ENCODE assay signal across 9 cellular contexts in the genomic region with DNA sequence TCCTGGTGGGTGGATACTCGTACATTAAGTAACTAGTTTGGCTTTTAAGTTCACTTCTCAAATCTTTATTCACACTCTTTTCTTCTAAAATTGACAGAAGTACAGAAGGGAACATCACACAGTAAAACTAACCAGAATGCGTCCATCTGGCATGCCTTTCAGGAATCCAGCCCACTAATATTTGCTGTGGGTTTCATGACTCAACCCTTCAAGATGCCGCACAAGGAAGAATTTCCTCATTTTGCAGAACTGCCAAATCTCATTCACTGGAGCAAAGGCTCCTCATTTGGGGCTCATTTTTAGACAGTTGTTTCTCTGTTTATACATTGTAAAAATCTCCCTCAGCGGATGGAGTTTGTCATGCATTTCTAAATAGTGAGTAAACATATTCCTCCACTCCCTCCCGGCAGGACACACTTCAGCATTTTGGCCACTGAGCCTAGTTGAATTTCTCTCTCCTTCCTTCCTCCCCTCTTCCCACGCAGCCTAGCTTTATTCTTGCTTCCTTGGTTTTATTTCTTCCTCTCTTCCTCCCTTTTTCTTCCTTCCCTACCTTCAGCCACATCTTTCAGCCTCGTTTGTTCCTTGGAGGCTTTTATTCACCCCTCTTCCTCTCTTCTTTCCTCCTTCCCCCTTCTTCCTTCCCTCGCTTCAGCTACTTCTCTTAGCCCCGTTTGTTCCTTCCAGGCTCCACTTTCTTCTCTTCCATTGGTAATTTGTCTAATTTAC.
DNase-seq lines count a peak whose midpoint lies in the region; ATAC-seq and TF ChIP-seq lines count a peak whose summit lies in the region.
"Had no signal": no experiment of that assay in that cellular context is flagged by ENCODE, and none has a peak within 500 bp of the region (broad histone marks: within the 10 kb centered on the region; RNA-seq: fewer than 3 reads in every experiment).

No MANE protein-coding gene starts in this region.

- no peak overlapping the region for H3K9ac ChIP-seq in BLaER1
- H3K9ac ChIP-seq in HUES48 (ENCODE audit: low read depth, low read length): peak overlapping the region; percentile 91

- TF ChIP-seq CTCF in WERI-Rb-1 (IDR thresholded peaks at IDR 0.05; ENCODE audit: low read depth, low read length): no peak
- TF ChIP-seq CTCF in osteocyte (IDR thresholded peaks at IDR 0.05): no peak

- H3K36me3 Mint-ChIP-seq in osteocyte (ENCODE audit: unreplicated experiment): no peaks in the 10 kb centered on the region
- H3K36me3 Mint-ChIP-seq: IgD-negative memory B cell had no signal

- peaks cover 23% of the 10 kb centered on the region for H3K4me1 Mint-ChIP-seq in osteocyte (ENCODE audit: unreplicated experiment)

- no peak for ATAC-seq in GM21619 (IDR thresholded peaks at IDR 0.05; ENCODE audit: unreplicated experiment)

- no peaks in the 10 kb centered on the region for H3K9me3 Mint-ChIP-seq in osteocyte (ENCODE audit: unreplicated experiment)

- H3K27ac ChIP-seq in BLaER1: no peak overlapping the region
- H3K27ac ChIP-seq in HUES48 (ENCODE audit: low read depth, low read length): peak overlapping the region; percentile 98
- H3K27ac ChIP-seq in WERI-Rb-1: no peak overlapping the region

- no peaks in the 10 kb centered on the region for H3K36me3 ChIP-seq in BLaER1
- no peaks in the 10 kb centered on the region for H3K36me3 ChIP-seq in HUES48 (ENCODE audit: control insufficient read depth, insufficient read depth, low read length)
- no peaks in the 10 kb centered on the region for H3K36me3 ChIP-seq in WERI-Rb-1

- H3K27ac Mint-ChIP-seq in osteocyte (ENCODE audit: unreplicated experiment): peak overlapping the region; percentile 99
- H3K27ac Mint-ChIP-seq: IgD-negative memory B cell had no signal

- DNase-seq in WERI-Rb-1 (no peak), globus pallidus (ENCODE audit: low spot score) (peak; percentile 51), osteocyte (ENCODE audit: extremely low spot score, unreplicated experiment) (no peak), NCI-H1436 treated with DMSO at 0.1 percent for 48 hours (lab: John Stamatoyannopoulos, UW) (no peak)
- no peak for DNase-seq in stimulated activated CD4-positive, alpha-beta T cell treated with anti-CD3 and anti-CD28 coated beads, Interleukin-2, amount 100 ng/mL, for 24 hours

- peak overlapping the region; percentile 91 for H3K4me3 Mint-ChIP-seq in osteocyte (ENCODE audit: unreplicated experiment)

- H3K9me3 ChIP-seq in BLaER1 (no peaks in the 10 kb centered on the region), HUES48 (ENCODE audit: control insufficient read depth, insufficient read depth, low read length) (no peaks in the 10 kb centered on the region), WERI-Rb-1 (ENCODE audit: severe bottlenecking) (no peaks in the 10 kb centered on the region)

- H3K27me3 ChIP-seq in BLaER1: peaks cover 9% of the 10 kb centered on the region; the same call in 1 of the 2 replicates
- H3K27me3 ChIP-seq in HUES48 (ENCODE audit: control insufficient read depth, insufficient read depth, low read length): no peaks in the 10 kb centered on the region; the same call in 1 of the 2 replicates
- H3K27me3 ChIP-seq in WERI-Rb-1 (ENCODE audit: insufficient read depth, low read depth, severe bottlenecking): no peaks in the 10 kb centered on the region

- no peaks in the 10 kb centered on the region for H4K20me1 ChIP-seq in BLaER1

- H3K4me3 ChIP-seq in BLaER1 (peak overlapping the region; percentile 80), HUES48 (ENCODE audit: low read depth, low read length) (peak overlapping the region; percentile 86), WERI-Rb-1 (ENCODE audit: low read depth, low read length) (peak overlapping the region; percentile 76)

- H3K27me3 Mint-ChIP-seq in osteocyte (ENCODE audit: unreplicated experiment): no peaks in the 10 kb centered on the region

- H3K4me1 ChIP-seq in BLaER1 (peaks cover 20% of the 10 kb centered on the region), HUES48 (ENCODE audit: control insufficient read depth, insufficient read depth, low read length) (peaks cover 28% of the 10 kb centered on the region)

- peak overlapping the region; percentile 91 for H3K4me2 ChIP-seq in BLaER1
